ENCODE assay signal across 23 cellular contexts in the genomic region with DNA sequence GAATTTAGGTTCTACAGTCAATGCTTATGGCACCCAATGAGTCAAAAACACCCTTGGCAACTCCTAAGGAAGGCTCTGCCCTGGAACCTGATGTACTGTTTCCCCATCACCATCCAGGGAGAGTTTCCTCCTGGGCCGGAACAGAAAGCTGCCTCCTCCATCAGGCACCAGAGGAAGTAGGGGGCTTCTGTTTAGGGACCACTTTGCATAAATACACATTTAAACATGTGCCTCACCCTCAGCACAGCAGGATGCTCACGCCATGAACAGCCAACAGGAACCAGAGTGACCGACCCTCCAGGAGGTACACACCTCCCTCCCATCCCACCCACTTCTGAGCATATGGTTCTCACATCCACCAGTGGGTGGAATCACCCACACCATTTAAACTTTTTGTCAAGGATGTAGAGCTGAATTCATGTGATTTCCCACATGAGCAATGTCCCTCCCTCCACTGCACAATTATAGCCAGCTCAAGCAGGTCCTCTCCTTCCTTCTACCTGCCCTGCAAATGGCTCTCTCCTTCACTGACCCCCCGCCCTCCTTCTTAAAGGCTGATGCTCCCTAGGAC. TPM values are rescaled to one million over a fixed set of nuclear protein-coding genes. Genes with fewer than 3 reads are reported as not detected.
DNase-seq lines count a peak whose midpoint lies in the region; TF ChIP-seq lines count a peak whose summit lies in the region.
"Had no signal": no experiment of that assay in that cellular context is flagged by ENCODE, and none has a peak within 500 bp of the region (broad histone marks: within the 10 kb centered on the region; RNA-seq: fewer than 3 reads in every experiment).

No MANE protein-coding gene starts in this region.

- no peak for DNase-seq in T-helper 1 cell
- no peak for DNase-seq in AG04450 (ENCODE audit: low read depth, low spot score)
- DNase-seq in activated T-helper 1 cell treated with anti-CD3 and anti-CD28 coated beads, Interleukin-12 subunit alpha, Interleukin-12 subunit beta, Interleukin-2, Interleukin-4 antibody, amounts not matched to agents 30 ng/mL and 10 ng/mL and 1 ng/mL, durations not matched to agents 14 hours and 24 hours and 36 hours (ENCODE audit: low spot score): no peak
- peak; percentile 52 for DNase-seq in inferior parietal cortex (ENCODE audit: extremely low spot score)
- no peak for DNase-seq in chondrocyte (ENCODE audit: low spot score)
- DNase-seq in DMS53 treated with DMSO at 0.1 percent for 48 hours (lab: John Stamatoyannopoulos, UW; ENCODE audit: unreplicated experiment): no peak
- no peak for DNase-seq in COLO668 (lab: John Stamatoyannopoulos, UW; ENCODE audit: unreplicated experiment)
- DNase-seq: 8988T; activated effector memory CD4-positive, alpha-beta T cell treated with anti-CD3 and anti-CD28 coated beads, Interleukin-2, amount 50 U/mL, for 16 hours; Calu3; effector memory CD4-positive, alpha-beta T cell; EL; esophagus squamous epithelium; GM23248; islet precursor cell; NCI-H1694 treated with DMSO at 0.1 percent for 48 hours; NCI-H226; NCI-H748 treated with DMSO at 0.1 percent for 48 hours; upper lobe of right lung had no signal

- intact Hi-C loops in activated T-helper 1 cell treated with anti-CD3 and anti-CD28 coated beads, Interleukin-12 subunit alpha, Interleukin-12 subunit beta, Interleukin-2, Interleukin-4 antibody, amounts not matched to agents 30 ng/mL and 10 ng/mL and 1 ng/mL, durations not matched to agents 14 hours and 24 hours and 36 hours (cut with micrococcal nuclease): no loop called here

- peak overlapping the region; percentile 11 for H3K27ac ChIP-seq in AG04450 (ENCODE audit: low read depth, low read length)
- H3K27ac ChIP-seq: esophagus squamous epithelium, gastroesophageal sphincter, GM23248, KMS-11, upper lobe of right lung had no signal

- H3K4me3 ChIP-seq in AG04450 (ENCODE audit: low read depth, low read length): no peak overlapping the region
- H3K4me3 ChIP-seq: esophagus squamous epithelium, gastroesophageal sphincter, GM23248, lung, upper lobe of right lung had no signal

- H3K27me3 ChIP-seq in AG04450 (ENCODE audit: control insufficient read depth, insufficient read depth, low read length): no peaks in the 10 kb centered on the region
- H3K27me3 ChIP-seq: esophagus squamous epithelium, gastroesophageal sphincter, upper lobe of right lung had no signal

- H3K27me3 Mint-ChIP-seq in T-helper 1 cell treated with Interleukin-12 subunit alpha and Interleukin-12 subunit beta and Interleukin-4 antibody, amounts not matched to agents 30 μg/mL and 1 μg/mL, for 36 hours (ENCODE audit: low read depth): no peaks in the 10 kb centered on the region
- no peaks in the 10 kb centered on the region for H3K27me3 Mint-ChIP-seq in activated T-helper 1 cell treated with anti-CD3 and anti-CD28 coated beads, Interleukin-12 subunit alpha, Interleukin-12 subunit beta, Interleukin-2, Interleukin-4 antibody, amounts not matched to agents 30 ng/mL and 10 ng/mL and 1 ng/mL, durations not matched to agents 14 hours and 24 hours and 36 hours (ENCODE audit: insufficient read depth)
- no peaks in the 10 kb centered on the region for H3K27me3 Mint-ChIP-seq in chondrocyte (ENCODE audit: low read depth)

- TF ChIP-seq CTCF in AG04450 (IDR thresholded peaks at IDR 0.05; ENCODE audit: low read depth, low read length) (no peak), chondrocyte (IDR thresholded peaks at IDR 0.05) (no peak)

- CTCF ChIA-PET in AG04450 (lab: Charles Lee): interaction anchor here (0.6 kb wide), 1 partner anchor 31 kb away, joined by 3 read pairs; no protein-coding TSS in a partner anchor

- no peaks in the 10 kb centered on the region for H3K9me3 ChIP-seq in AG04450 (ENCODE audit: control insufficient read depth, insufficient read depth, low read length)
- H3K9me3 ChIP-seq: esophagus squamous epithelium, gastroesophageal sphincter, upper lobe of right lung had no signal

- peaks cover 25% of the 10 kb centered on the region for H3K36me3 Mint-ChIP-seq in T-helper 1 cell treated with Interleukin-12 subunit alpha and Interleukin-12 subunit beta and Interleukin-4 antibody, amounts not matched to agents 30 μg/mL and 1 μg/mL, for 36 hours (ENCODE audit: low read depth)
- peaks cover 24% of the 10 kb centered on the region for H3K36me3 Mint-ChIP-seq in activated T-helper 1 cell treated with anti-CD3 and anti-CD28 coated beads, Interleukin-12 subunit alpha, Interleukin-12 subunit beta, Interleukin-2, Interleukin-4 antibody, amounts not matched to agents 30 ng/mL and 10 ng/mL and 1 ng/mL, durations not matched to agents 14 hours and 24 hours and 36 hours (ENCODE audit: low read depth)
- peaks cover 25% of the 10 kb centered on the region for H3K36me3 Mint-ChIP-seq in chondrocyte (ENCODE audit: low read depth)

- no peaks in the 10 kb centered on the region for H3K9me3 Mint-ChIP-seq in T-helper 1 cell treated with Interleukin-12 subunit alpha and Interleukin-12 subunit beta and Interleukin-4 antibody, amounts not matched to agents 30 μg/mL and 1 μg/mL, for 36 hours
- no peaks in the 10 kb centered on the region for H3K9me3 Mint-ChIP-seq in activated T-helper 1 cell treated with anti-CD3 and anti-CD28 coated beads, Interleukin-12 subunit alpha, Interleukin-12 subunit beta, Interleukin-2, Interleukin-4 antibody, amounts not matched to agents 30 ng/mL and 10 ng/mL and 1 ng/mL, durations not matched to agents 14 hours and 24 hours and 36 hours
- no peaks in the 10 kb centered on the region for H3K9me3 Mint-ChIP-seq in chondrocyte (ENCODE audit: low read depth)

- no peak overlapping the region for H3K4me3 Mint-ChIP-seq in T-helper 1 cell treated with Interleukin-12 subunit alpha and Interleukin-12 subunit beta and Interleukin-4 antibody, amounts not matched to agents 30 μg/mL and 1 μg/mL, for 36 hours
- no peak overlapping the region for H3K4me3 Mint-ChIP-seq in activated T-helper 1 cell treated with anti-CD3 and anti-CD28 coated beads, Interleukin-12 subunit alpha, Interleukin-12 subunit beta, Interleukin-2, Interleukin-4 antibody, amounts not matched to agents 30 ng/mL and 10 ng/mL and 1 ng/mL, durations not matched to agents 14 hours and 24 hours and 36 hours
- H3K4me3 Mint-ChIP-seq in chondrocyte (ENCODE audit: unreplicated experiment): no peak overlapping the region

- H3K27ac Mint-ChIP-seq in T-helper 1 cell treated with Interleukin-12 subunit alpha and Interleukin-12 subunit beta and Interleukin-4 antibody, amounts not matched to agents 30 μg/mL and 1 μg/mL, for 36 hours: peak overlapping the region; percentile 65
- peak overlapping the region; percentile 13 for H3K27ac Mint-ChIP-seq in activated T-helper 1 cell treated with anti-CD3 and anti-CD28 coated beads, Interleukin-12 subunit alpha, Interleukin-12 subunit beta, Interleukin-2, Interleukin-4 antibody, amounts not matched to agents 30 ng/mL and 10 ng/mL and 1 ng/mL, durations not matched to agents 14 hours and 24 hours and 36 hours
- no peak overlapping the region for H3K27ac Mint-ChIP-seq in chondrocyte (ENCODE audit: unreplicated experiment)

- H3K4me1 Mint-ChIP-seq in T-helper 1 cell treated with Interleukin-12 subunit alpha and Interleukin-12 subunit beta and Interleukin-4 antibody, amounts not matched to agents 30 μg/mL and 1 μg/mL, for 36 hours (ENCODE audit: low read depth): no peaks in the 10 kb centered on the region
- no peaks in the 10 kb centered on the region for H3K4me1 Mint-ChIP-seq in activated T-helper 1 cell treated with anti-CD3 and anti-CD28 coated beads, Interleukin-12 subunit alpha, Interleukin-12 subunit beta, Interleukin-2, Interleukin-4 antibody, amounts not matched to agents 30 ng/mL and 10 ng/mL and 1 ng/mL, durations not matched to agents 14 hours and 24 hours and 36 hours (ENCODE audit: low read depth)
- no peaks in the 10 kb centered on the region for H3K4me1 Mint-ChIP-seq in chondrocyte (ENCODE audit: low read depth)

- POLR2A ChIA-PET in AG04450 (lab: Yijun Ruan, JAX): no interaction called here

RNA-seq across cellular contexts. Expression of gene DDRGK1, which starts 14.8 kb away (rescaled TPM):
- 22.8 and 24.7 TPM in 2 replicates for polyA plus RNA-seq in AG04450 (2011; rRNA removed)
- 13.5 and 14.5 TPM in 2 replicates for polyA minus RNA-seq in AG04450 (2011; rRNA and poly(A)+ RNA removed)
- 67.5 and 72.3 TPM in 2 replicates for total RNA-seq in activated T-helper 1 cell treated with anti-CD3 and anti-CD28 coated beads, Interleukin-12 subunit alpha, Interleukin-12 subunit beta, Interleukin-2, Interleukin-4 antibody, amounts not matched to agents 30 ng/mL and 10 ng/mL and 1 ng/mL, durations not matched to agents 14 hours and 24 hours and 36 hours
- total RNA-seq in chondrocyte: 61.8 to 69.7 TPM (median 62.6 TPM) in 3 replicates

RNA-seq across cellular contexts. Expression of gene LZTS3, which starts 16.3 kb away (rescaled TPM):
- 2.0 and 3.1 TPM in 2 replicates for polyA plus RNA-seq in AG04450 (2011; rRNA removed)
- polyA minus RNA-seq in AG04450 (2011; rRNA and poly(A)+ RNA removed): 2.5 and 2.9 TPM in 2 replicates
- 0.54 and 0.78 TPM in 2 replicates for total RNA-seq in activated T-helper 1 cell treated with anti-CD3 and anti-CD28 coated beads, Interleukin-12 subunit alpha, Interleukin-12 subunit beta, Interleukin-2, Interleukin-4 antibody, amounts not matched to agents 30 ng/mL and 10 ng/mL and 1 ng/mL, durations not matched to agents 14 hours and 24 hours and 36 hours
- 6.4 to 9.3 TPM (median 8.1 TPM) in 3 replicates for total RNA-seq in chondrocyte

RNA-seq across cellular contexts. Expression of gene ITPA, which starts 19.7 kb away (rescaled TPM):
- polyA plus RNA-seq in AG04450 (2011; rRNA removed): 25.2 and 29.8 TPM in 2 replicates
- 8.0 and 12.4 TPM in 2 replicates for polyA minus RNA-seq in AG04450 (2011; rRNA and poly(A)+ RNA removed)
- total RNA-seq in activated T-helper 1 cell treated with anti-CD3 and anti-CD28 coated beads, Interleukin-12 subunit alpha, Interleukin-12 subunit beta, Interleukin-2, Interleukin-4 antibody, amounts not matched to agents 30 ng/mL and 10 ng/mL and 1 ng/mL, durations not matched to agents 14 hours and 24 hours and 36 hours: 93.3 and 96.0 TPM in 2 replicates
- 35.1 to 43.4 TPM (median 41.5 TPM) in 3 replicates for total RNA-seq in chondrocyte

RNA-seq across cellular contexts. Expression of gene FASTKD5, which starts 30.0 kb away (rescaled TPM):
- 16.2 and 20.0 TPM in 2 replicates for polyA plus RNA-seq in AG04450 (2011; rRNA removed)
- polyA minus RNA-seq in AG04450 (2011; rRNA and poly(A)+ RNA removed): 18.2 and 23.7 TPM in 2 replicates
- 25.4 TPM in 2 replicates for total RNA-seq in activated T-helper 1 cell treated with anti-CD3 and anti-CD28 coated beads, Interleukin-12 subunit alpha, Interleukin-12 subunit beta, Interleukin-2, Interleukin-4 antibody, amounts not matched to agents 30 ng/mL and 10 ng/mL and 1 ng/mL, durations not matched to agents 14 hours and 24 hours and 36 hours
- total RNA-seq in chondrocyte: 9.8 to 12.3 TPM (median 10.8 TPM) in 3 replicates

RNA-seq across cellular contexts. Expression of gene UBOX5, which starts 30.0 kb away (rescaled TPM):
- polyA plus RNA-seq in AG04450 (2011; rRNA removed): 3.1 and 3.7 TPM in 2 replicates
- 4.7 and 6.4 TPM in 2 replicates for polyA minus RNA-seq in AG04450 (2011; rRNA and poly(A)+ RNA removed)
- total RNA-seq in activated T-helper 1 cell treated with anti-CD3 and anti-CD28 coated beads, Interleukin-12 subunit alpha, Interleukin-12 subunit beta, Interleukin-2, Interleukin-4 antibody, amounts not matched to agents 30 ng/mL and 10 ng/mL and 1 ng/mL, durations not matched to agents 14 hours and 24 hours and 36 hours: 5.9 and 7.7 TPM in 2 replicates
- 4.5 to 6.3 TPM (median 5.8 TPM) in 3 replicates for total RNA-seq in chondrocyte
